8 cellular contexts compared by ENCODE assay signal in the genomic region with DNA sequence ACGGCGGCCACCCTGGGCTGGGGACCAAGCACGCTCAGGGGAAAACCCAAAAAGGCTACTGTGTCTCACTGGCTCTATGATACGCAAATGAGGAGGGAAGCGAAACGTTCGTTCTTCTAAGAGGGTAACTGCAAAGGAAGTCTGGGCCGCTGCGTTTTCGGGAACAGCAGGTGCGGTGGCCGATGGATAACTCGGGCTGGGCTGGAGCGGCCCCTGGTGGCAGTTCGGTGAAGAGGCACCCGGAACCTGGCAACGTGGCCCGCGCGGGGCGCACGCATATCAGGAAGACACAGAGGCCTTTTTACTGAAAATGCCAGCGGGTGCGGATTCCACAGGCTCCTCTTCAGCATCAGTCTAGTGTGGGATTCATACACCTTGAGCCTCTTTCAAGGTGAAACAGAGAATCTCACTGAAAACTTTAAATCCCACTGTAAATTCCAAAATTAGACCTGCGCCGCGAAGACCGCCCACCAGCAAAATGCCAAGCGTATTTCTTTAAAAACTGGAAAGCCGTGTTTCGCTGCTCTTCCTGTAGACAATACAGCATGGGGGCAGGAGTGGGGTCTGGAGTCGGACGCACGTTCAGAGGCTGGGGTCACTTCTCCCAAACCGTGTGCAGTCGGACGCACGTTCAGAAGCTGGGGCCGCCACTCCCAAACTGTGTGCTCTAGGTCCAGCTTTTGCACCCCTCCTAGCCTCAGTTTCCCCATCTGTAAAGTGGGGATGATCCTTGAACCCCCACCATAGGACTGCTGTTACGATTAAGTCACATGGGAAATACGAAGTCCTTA. TPM values are rescaled to one million over a fixed set of nuclear protein-coding genes. Genes with fewer than 3 reads are reported as not detected.
A peak's percentile ranks its signal among the peaks of the same experiment; 100 is the strongest.
DNase-seq lines count a peak whose midpoint lies in the region; ATAC-seq lines count a peak whose summit lies in the region.

No MANE protein-coding gene starts in this region.

- H3K36me3 Mint-ChIP-seq in activated CD4-positive, alpha-beta memory T cell treated with anti-CD3 and anti-CD28 coated beads for 36 hours, result no peaks in the 10 kb centered on the region

- no peaks in the 10 kb centered on the region for H3K9me3 Mint-ChIP-seq in activated CD4-positive, alpha-beta memory T cell treated with anti-CD3 and anti-CD28 coated beads for 36 hours

- DNase-seq in CMK (ENCODE audit: low read depth) (peak; percentile 73), HPDE6-E6E7 (ENCODE audit: extremely low spot score) (peak; percentile 92), NCI-H82 treated with DMSO at 0.1 percent for 48 hours (lab: John Stamatoyannopoulos, UW; ENCODE audit: unreplicated experiment) (peak; percentile 36), ecto neural progenitor cell (ENCODE audit: low spot score) (peak; percentile 97), lung microvascular endothelial cell (ENCODE audit: low read depth in 2 of 2) (peak; percentile 75 to 81)
- peak; percentile 95 for DNase-seq in activated CD4-positive, alpha-beta memory T cell treated with anti-CD3 and anti-CD28 coated beads for 36 hours
- peak; percentile 84 for DNase-seq in stimulated activated CD8-positive, alpha-beta memory T cell treated with anti-CD3 and anti-CD28 coated beads, Interleukin-12 subunit alpha, Interleukin-12 subunit beta, amount 100 ng/mL, for 1 hour (ENCODE audit: low read depth)

- peak overlapping the region; percentile 18 for H3K4me3 Mint-ChIP-seq in activated CD4-positive, alpha-beta memory T cell treated with anti-CD3 and anti-CD28 coated beads for 36 hours

- peaks cover 4% of the 10 kb centered on the region for H3K27me3 Mint-ChIP-seq in activated CD4-positive, alpha-beta memory T cell treated with anti-CD3 and anti-CD28 coated beads for 36 hours

- peak overlapping the region; percentile 25 for H3K27ac Mint-ChIP-seq in activated CD4-positive, alpha-beta memory T cell treated with anti-CD3 and anti-CD28 coated beads for 36 hours

- peak; percentile 92 for ATAC-seq in GM21360 (IDR thresholded peaks at IDR 0.05; ENCODE audit: unreplicated experiment)

- intact Hi-C loops in activated CD4-positive, alpha-beta memory T cell treated with anti-CD3 and anti-CD28 coated beads for 36 hours (cut with micrococcal nuclease), result loop anchor here (2.0 to 10.0 kb wide), 3 partner anchors 50 to 1394 kb away; no protein-coding TSS in a partner anchor

- POLR2A ChIA-PET in activated CD4-positive, alpha-beta memory T cell treated with anti-CD3 and anti-CD28 coated beads for 36 hours (lab: Charles Lee), result no interaction called here

- CTCF ChIA-PET in activated CD4-positive, alpha-beta memory T cell treated with anti-CD3 and anti-CD28 coated beads for 36 hours (lab: Charles Lee), result interaction anchor here (1.0 to 1.3 kb wide), 2 partner anchors 36 to 365 kb away, joined by 3 to 4 read pairs; no protein-coding TSS in a partner anchor

- H3K4me1 Mint-ChIP-seq in activated CD4-positive, alpha-beta memory T cell treated with anti-CD3 and anti-CD28 coated beads for 36 hours (ENCODE audit: low read depth), result peaks cover 8% of the 10 kb centered on the region

RNA-seq across cellular contexts. Expression of a gene that starts 44.4 kb away (rescaled TPM):
- total RNA-seq in activated CD4-positive, alpha-beta memory T cell treated with anti-CD3 and anti-CD28 coated beads for 36 hours, result 100 to 1,000 TPM; 100 to 104 TPM
- total RNA-seq in lung microvascular endothelial cell, result 165 and 184 TPM in 2 replicates

Comparison
In these comparisons a context has a peak if more than half of its experiments do, and no peak if none do; other contexts are left out.
1. Peak in every context shown above with its lines: DNase-seq and ATAC-seq.
2. DNase-seq: peak in every context shown above with its lines; median percentile 97 in ecto neural progenitor cell; 95 in activated CD4-positive, alpha-beta memory T cell treated with anti-CD3 and anti-CD28 coated beads for 36 hours; 92 in HPDE6-E6E7; 84 in stimulated activated CD8-positive, alpha-beta memory T cell treated with anti-CD3 and anti-CD28 coated beads, Interleukin-12 subunit alpha, Interleukin-12 subunit beta, amount 100 ng/mL, for 1 hour; 78 in lung microvascular endothelial cell; 73 in CMK; 36 in NCI-H82 treated with DMSO at 0.1 percent for 48 hours.